In genomic region chr6:137492289-137492688, GRCh38 we compare ENCODE assay signal across 31 cellular contexts. TPM values are rescaled to one million over a fixed set of nuclear protein-coding genes. Genes with fewer than 3 reads are reported as not detected.
DNase-seq lines count a peak whose midpoint lies in the region; ATAC-seq and TF ChIP-seq lines count a peak whose summit lies in the region.
"Had no signal": no experiment of that assay in that cellular context is flagged by ENCODE, and none has a peak within 500 bp of the region (broad histone marks: within the 10 kb centered on the region; RNA-seq: fewer than 3 reads in every experiment).

No MANE protein-coding gene starts in this region.

- peaks cover 2% of the 10 kb centered on the region for H3K9me3 ChIP-seq in iPS-18c (ENCODE audit: control insufficient read depth, insufficient read depth, low read length)
- H3K9me3 ChIP-seq in gastrocnemius medialis = no peaks in the 10 kb centered on the region
- H3K9me3 ChIP-seq: Caco-2, colonic mucosa, heart right ventricle, right lobe of liver, suprapubic skin had no signal

- ATAC-seq in stimulated activated naive CD8-positive, alpha-beta T cell treated with anti-CD3 and anti-CD28 coated beads, Interleukin-15, Interleukin-2, amounts not matched to agents 100 U/mL and 50 U/mL, for 24 hours = no peak
- ATAC-seq in activated T-helper 17 cell treated with anti-CD3 and anti-CD28 coated beads, Interleukin-2, amount 50 U/mL, for 72 hours (replicated peaks) = no peak
- ATAC-seq in gastrocnemius medialis = no peak
- ATAC-seq: HCT116, heart right ventricle, left colon, right lobe of liver had no signal

- H3K4me3 Mint-ChIP-seq in stimulated activated naive CD8-positive, alpha-beta T cell treated with anti-CD3 and anti-CD28 coated beads, Interleukin-15, Interleukin-2, amounts not matched to agents 100 ng/mL and 50 ng/mL, for 24 hours = no peak overlapping the region
- peak overlapping the region; percentile 71 for H3K4me3 Mint-ChIP-seq in activated T-helper 17 cell treated with anti-CD3 and anti-CD28 coated beads, Interleukin-2, amount 50 U/mL, for 72 hours

- no peak for TF ChIP-seq CTCF in gastrocnemius medialis (IDR thresholded peaks at IDR 0.05 in 4 of 5, conservative IDR thresholded peaks at IDR 0.05 in 1 of 5)

- H3K27me3 Mint-ChIP-seq in stimulated activated naive CD8-positive, alpha-beta T cell treated with anti-CD3 and anti-CD28 coated beads, Interleukin-15, Interleukin-2, amounts not matched to agents 100 ng/mL and 50 ng/mL, for 24 hours = peaks cover 94% of the 10 kb centered on the region
- H3K27me3 Mint-ChIP-seq in activated T-helper 17 cell treated with anti-CD3 and anti-CD28 coated beads, Interleukin-2, amount 50 U/mL, for 72 hours = peaks cover 76% of the 10 kb centered on the region

- no peaks in the 10 kb centered on the region for H3K9me3 Mint-ChIP-seq in stimulated activated naive CD8-positive, alpha-beta T cell treated with anti-CD3 and anti-CD28 coated beads, Interleukin-15, Interleukin-2, amounts not matched to agents 100 ng/mL and 50 ng/mL, for 24 hours
- H3K9me3 Mint-ChIP-seq in activated T-helper 17 cell treated with anti-CD3 and anti-CD28 coated beads, Interleukin-2, amount 50 U/mL, for 72 hours = no peaks in the 10 kb centered on the region

- intact Hi-C loops in gastrocnemius medialis (cut with DNase I; ENCODE audit: low total_unique reads) = no loop called here

- DNase-seq in stimulated activated naive CD8-positive, alpha-beta T cell treated with anti-CD3 and anti-CD28 coated beads, Interleukin-15, Interleukin-2, amounts not matched to agents 100 U/mL and 50 U/mL, for 24 hours = no peak
- DNase-seq in SK-N-DZ (ENCODE audit: low spot score) = no peak
- DNase-seq in activated CD4-positive, CD25-positive, alpha-beta regulatory T cell (lab: John Stamatoyannopoulos, UW) = no peak
- DNase-seq in gastrocnemius medialis = no peak
- no peak for DNase-seq in T-helper 9 cell
- DNase-seq: activated gamma-delta T cell treated with Interleukin-2 at 50 U/mL for 16 hours; amniotic stem cell; Caco-2; colonic mucosa; foreskin fibroblast; heart right ventricle; immature natural killer cell; Karpas-422; left colon; NCI-H1436 treated with DMSO at 0.1 percent for 48 hours; NCI-H446 treated with DMSO at 0.1 percent for 48 hours; right lobe of liver; stimulated activated CD4-positive, alpha-beta T cell treated with anti-CD3 and anti-CD28 coated beads, Interleukin-2, amount 100 ng/mL, for 48 hours had no signal

- peak overlapping the region; percentile 37 for H3K27ac Mint-ChIP-seq in stimulated activated naive CD8-positive, alpha-beta T cell treated with anti-CD3 and anti-CD28 coated beads, Interleukin-15, Interleukin-2, amounts not matched to agents 100 ng/mL and 50 ng/mL, for 24 hours
- no peak overlapping the region for H3K27ac Mint-ChIP-seq in activated T-helper 17 cell treated with anti-CD3 and anti-CD28 coated beads, Interleukin-2, amount 50 U/mL, for 72 hours
- H3K27ac Mint-ChIP-seq: immature natural killer cell had no signal

- H3K4me1 ChIP-seq in gastrocnemius medialis = peaks cover 12 to 16% of the 10 kb centered on the region in 2 donors
- H3K4me1 ChIP-seq: BLaER1 treated with 17β-estradiol and CSF1 and Interleukin-3, amounts not matched to agents 10 nM and 100 nM; Caco-2 had no signal

- H3K4me3 ChIP-seq in iPS-18c (ENCODE audit: insufficient read depth, low read depth, low read length) = peak overlapping the region; percentile 67; the same call in 1 of the 2 replicates
- no peak overlapping the region for H3K4me3 ChIP-seq in gastrocnemius medialis
- H3K4me3 ChIP-seq: colonic mucosa, heart right ventricle, right lobe of liver had no signal

- peaks cover 99 to 100% (median 100%) of the 10 kb centered on the region in 3 donors for H3K27me3 ChIP-seq in gastrocnemius medialis

- no peak for TF ChIP-seq POLR2A in gastrocnemius medialis (IDR thresholded peaks at IDR 0.05)

- H3K36me3 ChIP-seq in gastrocnemius medialis = no peaks in the 10 kb centered on the region
- H3K36me3 ChIP-seq: colonic mucosa, heart right ventricle, right lobe of liver, suprapubic skin had no signal

- no peak overlapping the region for H3K27ac ChIP-seq in gastrocnemius medialis
- H3K27ac ChIP-seq: BLaER1 treated with 17β-estradiol and CSF1 and Interleukin-3, amounts not matched to agents 10 nM and 100 nM; colonic mucosa; heart right ventricle; right lobe of liver; RWPE1; suprapubic skin had no signal

- in situ Hi-C loops in gastrocnemius medialis (cut with MboI; ENCODE audit: low sequenced_read_pairs in 4 of 4) = no loop called here

- peaks cover 4% of the 10 kb centered on the region for H3K36me3 Mint-ChIP-seq in stimulated activated naive CD8-positive, alpha-beta T cell treated with anti-CD3 and anti-CD28 coated beads, Interleukin-15, Interleukin-2, amounts not matched to agents 100 ng/mL and 50 ng/mL, for 24 hours (ENCODE audit: low read depth)
- H3K36me3 Mint-ChIP-seq in activated T-helper 17 cell treated with anti-CD3 and anti-CD28 coated beads, Interleukin-2, amount 50 U/mL, for 72 hours (ENCODE audit: low read depth) = peaks cover 27% of the 10 kb centered on the region

- H3K4me1 Mint-ChIP-seq in stimulated activated naive CD8-positive, alpha-beta T cell treated with anti-CD3 and anti-CD28 coated beads, Interleukin-15, Interleukin-2, amounts not matched to agents 100 ng/mL and 50 ng/mL, for 24 hours (ENCODE audit: low read depth) = peaks cover 77% of the 10 kb centered on the region
- H3K4me1 Mint-ChIP-seq in activated T-helper 17 cell treated with anti-CD3 and anti-CD28 coated beads, Interleukin-2, amount 50 U/mL, for 72 hours = peaks cover 23% of the 10 kb centered on the region

RNA-seq across cellular contexts. Expression of gene OLIG3, which starts 1.9 kb away (rescaled TPM):
- 1 to 10 TPM; 3.5 TPM for total RNA-seq in activated T-helper 17 cell treated with anti-CD3 and anti-CD28 coated beads, Interleukin-2, amount 50 U/mL, for 72 hours
- not detected in 2 replicates for polyA plus RNA-seq in SK-N-DZ (2014; cell fraction: cytosol; rRNA removed)
- polyA plus RNA-seq in SK-N-DZ (2014; cell fraction: nucleus; rRNA removed) = not detected in 2 replicates
- total RNA-seq in gastrocnemius medialis = not detected
- total RNA-seq: bronchial epithelial cell, Caco-2, colonic mucosa, heart right ventricle, left colon, OCI-LY7, progenitor cell of endocrine pancreas, right lobe of liver, SK-MEL-5, urinary bladder had no signal
- polyA plus RNA-seq: AG04450, heart right ventricle, immature natural killer cell, urinary bladder had no signal

Comparison
In these comparisons a context has a peak if more than half of its experiments do, and no peak if none do; other contexts are left out.
1. RNA of gene OLIG3, which starts 1.9 kb away (total RNA-seq): 3.5 TPM in activated T-helper 17 cell treated with anti-CD3 and anti-CD28 coated beads, Interleukin-2, amount 50 U/mL, for 72 hours; not detected in gastrocnemius medialis; every median in the first group is over 4 times any median in the second.